ENCODE assay signal across 25 cellular contexts in the genomic region with DNA sequence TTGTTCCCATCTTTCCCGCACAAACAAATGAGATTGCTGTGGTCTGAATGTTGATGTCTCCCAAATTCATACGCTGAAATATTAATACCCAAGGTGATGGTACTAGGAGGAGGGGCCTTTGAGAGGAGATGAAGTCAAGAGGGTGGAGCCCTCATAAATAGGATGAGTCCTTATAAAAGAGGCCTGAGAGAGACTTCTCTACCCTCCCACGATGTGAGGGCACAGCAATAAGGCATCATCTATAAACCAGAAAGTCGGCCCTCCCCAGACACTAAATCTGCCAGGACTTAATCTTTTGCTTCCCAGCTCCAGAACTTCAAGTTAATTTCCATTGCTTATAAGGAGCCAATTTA.
"Had no signal": no experiment of that assay in that cellular context is flagged by ENCODE, and none has a peak within 500 bp of the region (broad histone marks: within the 10 kb centered on the region; RNA-seq: fewer than 3 reads in every experiment).

No MANE protein-coding gene starts in this region.

- H3K27ac Mint-ChIP-seq: effector memory CD8-positive, alpha-beta T cell; immature natural killer cell; naive B cell; stimulated activated memory B cell treated with anti-CD40 and anti-IgM and Interleukin-4, amounts not matched to agents 10 μg/mL and 1 μg/mL and 100 μg/mL, for 72 hours; stimulated activated naive CD8-positive, alpha-beta T cell treated with anti-CD3 and anti-CD28 coated beads, Interleukin-15, Interleukin-2, amounts not matched to agents 100 ng/mL and 50 ng/mL, for 24 hours had no signal

- H3K9me3 Mint-ChIP-seq: nephron had no signal

- H3K4me1 Mint-ChIP-seq: immature natural killer cell; naive B cell; nephron; stimulated activated memory B cell treated with anti-CD40 and anti-IgM and Interleukin-4, amounts not matched to agents 10 μg/mL and 1 μg/mL and 100 μg/mL, for 72 hours had no signal

- H3K27me3 ChIP-seq: esophagus muscularis mucosa, gastrocnemius medialis, heart right ventricle, pancreas, spleen, tibial artery, upper lobe of left lung, uterus had no signal

- DNase-seq: effector memory CD8-positive, alpha-beta T cell; gastrocnemius medialis; heart right ventricle; immature natural killer cell; left ventricle myocardium inferior; mesenchymal stem cell; naive B cell; occipital lobe; pancreas; psoas muscle; retina; spleen; stimulated activated CD4-positive, alpha-beta T cell treated with anti-CD3 and anti-CD28 coated beads, Interleukin-15, amount 100 ng/mL, for 24 hours; stimulated activated CD4-positive, alpha-beta T cell treated with anti-CD3 and anti-CD28 coated beads, Interleukin-1b, Interleukin-23, amount 100 ng/mL, for 48 hours; stimulated activated CD4-positive, alpha-beta T cell treated with anti-CD3 and anti-CD28 coated beads, Interleukin-4, amount 100 ng/mL, for 24 hours; tibial artery; upper lobe of left lung; uterus had no signal

- H3K36me3 Mint-ChIP-seq: immature natural killer cell; naive B cell; stimulated activated memory B cell treated with anti-CD40 and anti-IgM and Interleukin-4, amounts not matched to agents 10 μg/mL and 1 μg/mL and 100 μg/mL, for 72 hours had no signal

- H3K9me3 ChIP-seq: esophagus muscularis mucosa, gastrocnemius medialis, heart right ventricle, left ventricle myocardium inferior, pancreas, psoas muscle, tibial artery, upper lobe of left lung, uterus had no signal

- ATAC-seq: effector memory CD8-positive, alpha-beta T cell; gastrocnemius medialis; heart right ventricle; psoas muscle; sciatic nerve; stimulated activated memory B cell treated with anti-CD40 and anti-IgM and Interleukin-4, amounts not matched to agents 10 μg/mL and 1 μg/mL and 100 μg/mL, for 72 hours had no signal

- H3K27me3 Mint-ChIP-seq: effector memory CD8-positive, alpha-beta T cell; naive B cell; stimulated activated memory B cell treated with anti-CD40 and anti-IgM and Interleukin-4, amounts not matched to agents 10 μg/mL and 1 μg/mL and 100 μg/mL, for 72 hours; stimulated activated naive CD8-positive, alpha-beta T cell treated with anti-CD3 and anti-CD28 coated beads, Interleukin-15, Interleukin-2, amounts not matched to agents 100 ng/mL and 50 ng/mL, for 24 hours had no signal

- H3K27ac ChIP-seq: epithelial cell of prostate, esophagus muscularis mucosa, gastrocnemius medialis, heart right ventricle, left ventricle myocardium inferior, psoas muscle, spleen, tibial artery, upper lobe of left lung, uterus had no signal

- H3K4me3 ChIP-seq: esophagus muscularis mucosa, gastrocnemius medialis, heart right ventricle, left ventricle myocardium inferior, lung, pancreas, psoas muscle, spleen, tibial artery, upper lobe of left lung, uterus had no signal

- H3K4me3 Mint-ChIP-seq: effector memory CD8-positive, alpha-beta T cell; immature natural killer cell; naive B cell; nephron; stimulated activated memory B cell treated with anti-CD40 and anti-IgM and Interleukin-4, amounts not matched to agents 10 μg/mL and 1 μg/mL and 100 μg/mL, for 72 hours; stimulated activated naive CD8-positive, alpha-beta T cell treated with anti-CD3 and anti-CD28 coated beads, Interleukin-15, Interleukin-2, amounts not matched to agents 100 ng/mL and 50 ng/mL, for 24 hours had no signal

- H3K36me3 ChIP-seq: esophagus muscularis mucosa, gastrocnemius medialis, heart right ventricle, left ventricle myocardium inferior, pancreas, spleen, tibial artery, upper lobe of left lung, uterus had no signal

- H3K4me1 ChIP-seq: esophagus muscularis mucosa, gastrocnemius medialis, heart right ventricle, left ventricle myocardium inferior, psoas muscle, spleen, tibial artery, upper lobe of left lung, uterus had no signal
